In genomic region chr3:177899275-177900067, GRCh38 we compare ENCODE assay signal across 21 cellular contexts.
"Had no signal": no experiment of that assay in that cellular context is flagged by ENCODE, and none has a peak within 500 bp of the region (broad histone marks: within the 10 kb centered on the region; RNA-seq: fewer than 3 reads in every experiment).

No MANE protein-coding gene starts in this region.

- H3K4me3 ChIP-seq: adrenal gland had no signal

- H3K27me3 ChIP-seq: adrenal gland had no signal

- ATAC-seq: activated CD8-positive, alpha-beta T cell treated with anti-CD3 and anti-CD28 coated beads, Interleukin-2, amount 10 ng/mL, durations not matched to agents 7 days and 5 days; PC-3 had no signal

- FAIRE-seq: RCC 7860 had no signal

- DNase-seq: activated CD4-positive, alpha-beta T cell treated with anti-CD3 and anti-CD28 coated beads for 48 hours; activated CD4-positive, alpha-beta T cell treated with anti-CD3 and anti-CD28 coated beads, Interleukin-2, amount 50 U/mL, for 4 hours; activated CD4-positive, CD25-positive, alpha-beta regulatory T cell treated with anti-CD3 and anti-CD28 coated beads, Interleukin-2, amount 50 U/mL, for 72 hours; activated CD8-positive, alpha-beta memory T cell treated with anti-CD3 and anti-CD28 coated beads, Interleukin-2, amount 50 U/mL, for 48 hours; activated CD8-positive, alpha-beta T cell treated with anti-CD3 and anti-CD28 coated beads, Interleukin-2, amount 10 ng/mL, durations not matched to agents 7 days and 5 days; activated naive CD4-positive, alpha-beta T cell treated with anti-CD3 and anti-CD28 coated beads, Interleukin-2, amount 50 U/mL, for 16 hours; activated naive CD8-positive, alpha-beta T cell treated with anti-CD3 and anti-CD28 coated beads, Interleukin-2, amount 10 ng/mL, durations not matched to agents 7 days and 5 days; activated T-cell treated with anti-CD3 and anti-CD28 coated beads, Interleukin-2, amount 50 U/mL, for 1 hour; adrenal gland; anterior cingulate cortex; cerebellar nuclear complex; MM.1S; NCI-H1105; NCI-H1436; NCI-H1694 treated with DMSO at 0.1 percent for 48 hours; NCI-H2081; NCI-H446; NCI-H524; PC-3; SHP77 treated with DMSO at 0.1 percent for 48 hours had no signal

- H3K36me3 ChIP-seq: adrenal gland had no signal

- H3K27ac ChIP-seq: adrenal gland had no signal
